Comparison of ENCODE assay signal across 24 cellular contexts in the genomic region with DNA sequence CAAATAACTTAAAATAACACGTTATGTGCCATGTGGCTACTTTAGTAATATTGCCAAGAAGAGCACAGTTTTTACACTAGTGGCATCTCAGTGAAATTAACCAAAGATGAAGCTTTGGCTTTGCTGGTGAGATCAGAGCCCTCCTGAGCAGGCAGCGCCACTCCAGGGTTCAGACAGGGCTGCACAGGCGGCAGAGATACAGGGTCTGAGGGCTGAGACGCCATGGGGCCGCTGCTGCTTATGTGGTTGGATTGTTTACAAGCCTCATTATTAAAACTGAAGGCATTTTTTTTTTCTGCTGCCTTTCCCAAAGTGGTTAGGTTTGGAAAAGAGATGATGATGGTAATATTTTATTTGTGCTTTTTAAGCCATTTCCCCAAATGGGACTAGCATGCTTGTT.
DNase-seq lines count a peak whose midpoint lies in the region; ATAC-seq and TF ChIP-seq lines count a peak whose summit lies in the region.
"Had no signal": no experiment of that assay in that cellular context is flagged by ENCODE, and none has a peak within 500 bp of the region (broad histone marks: within the 10 kb centered on the region; RNA-seq: fewer than 3 reads in every experiment).

No MANE protein-coding gene starts in this region.

- no peak overlapping the region for H3K4me3 Mint-ChIP-seq in activated naive CD8-positive, alpha-beta T cell
- H3K4me3 Mint-ChIP-seq in activated naive CD8-positive, alpha-beta T cell treated with anti-CD3 and anti-CD28 coated beads for 36 hours: no peak overlapping the region
- H3K4me3 Mint-ChIP-seq in endothelial cell (ENCODE audit: unreplicated experiment): peak overlapping the region; percentile 54
- H3K4me3 Mint-ChIP-seq in stimulated activated effector memory CD8-positive, alpha-beta T cell treated with anti-CD3 and anti-CD28 coated beads, Interleukin-12 subunit alpha, Interleukin-12 subunit beta, amount 100 ng/mL, for 72 hours: no peak overlapping the region
- H3K4me3 Mint-ChIP-seq: CD4-positive, CD25-positive, alpha-beta regulatory T cell; H9 had no signal

- POLR2A ChIA-PET in OCI-LY7 (lab: Charles Lee): no interaction called here

- no peaks in the 10 kb centered on the region for H3K27me3 ChIP-seq in thyroid gland

- DNase-seq in activated naive CD8-positive, alpha-beta T cell treated with anti-CD3 and anti-CD28 coated beads for 36 hours: no peak
- DNase-seq in OCI-LY7 (ENCODE audit: low spot score): no peak
- no peak for DNase-seq in endothelial cell (ENCODE audit: low spot score)
- no peak for DNase-seq in stimulated activated effector memory CD8-positive, alpha-beta T cell treated with anti-CD3 and anti-CD28 coated beads, Interleukin-12 subunit alpha, Interleukin-12 subunit beta, amount 100 ng/mL, for 72 hours (ENCODE audit: low spot score in 2 of 2)
- no peak for DNase-seq in thyroid gland
- DNase-seq: CD4-positive, CD25-positive, alpha-beta regulatory T cell; COR-L47; DMS 273 treated with DMSO at 0.1 percent for 48 hours; DMS79 treated with DMSO at 0.1 percent for 48 hours; H9; NCI-H1092; NCI-H1436; NCI-H1930; NCI-H2227 treated with DMSO at 0.1 percent for 48 hours; NCI-H510A treated with DMSO at 0.1 percent for 48 hours; NCI-H748 treated with DMSO at 0.1 percent for 48 hours; NK-92 treated with Interleukin-12 subunit alpha and Interleukin-12 subunit beta, amount 100 ng/mL, for 24 hours had no signal

- H3K36me3 Mint-ChIP-seq in activated naive CD8-positive, alpha-beta T cell: no peaks in the 10 kb centered on the region
- peaks cover 19% of the 10 kb centered on the region for H3K36me3 Mint-ChIP-seq in activated naive CD8-positive, alpha-beta T cell treated with anti-CD3 and anti-CD28 coated beads for 36 hours
- H3K36me3 Mint-ChIP-seq in endothelial cell (ENCODE audit: low read depth, unreplicated experiment): peaks cover 39% of the 10 kb centered on the region
- peaks cover 77% of the 10 kb centered on the region for H3K36me3 Mint-ChIP-seq in stimulated activated effector memory CD8-positive, alpha-beta T cell treated with anti-CD3 and anti-CD28 coated beads, Interleukin-12 subunit alpha, Interleukin-12 subunit beta, amount 100 ng/mL, for 72 hours

- no peak overlapping the region for H2AFZ ChIP-seq in OCI-LY7 (ENCODE audit: low read length)

- H3K4me3 ChIP-seq in OCI-LY7 (ENCODE audit: low read depth, low read length, poor library complexity, severe bottlenecking): no peak overlapping the region
- no peak overlapping the region for H3K4me3 ChIP-seq in thyroid gland (replicated peaks in 1 of 3)
- H3K4me3 ChIP-seq: A549, K562 had no signal

- no peak for TF ChIP-seq POLR2A in thyroid gland (IDR thresholded peaks at IDR 0.05)

- H3K4me1 Mint-ChIP-seq in activated naive CD8-positive, alpha-beta T cell (ENCODE audit: low read depth): peaks cover 3% of the 10 kb centered on the region
- H3K4me1 Mint-ChIP-seq in activated naive CD8-positive, alpha-beta T cell treated with anti-CD3 and anti-CD28 coated beads for 36 hours: no peaks in the 10 kb centered on the region
- peaks cover under 1% of the 10 kb centered on the region for H3K4me1 Mint-ChIP-seq in endothelial cell (ENCODE audit: unreplicated experiment)
- H3K4me1 Mint-ChIP-seq in stimulated activated effector memory CD8-positive, alpha-beta T cell treated with anti-CD3 and anti-CD28 coated beads, Interleukin-12 subunit alpha, Interleukin-12 subunit beta, amount 100 ng/mL, for 72 hours: peaks cover 29% of the 10 kb centered on the region

- no peak for ATAC-seq in stimulated activated effector memory CD8-positive, alpha-beta T cell treated with anti-CD3 and anti-CD28 coated beads, Interleukin-12 subunit alpha, Interleukin-12 subunit beta, amount 100 ng/mL, for 72 hours
- no peak for ATAC-seq in GM21360 (IDR thresholded peaks at IDR 0.05; ENCODE audit: unreplicated experiment)
- ATAC-seq: A549, HepG2, K562, Right ventricle myocardium inferior had no signal

- H3K27ac Mint-ChIP-seq in activated naive CD8-positive, alpha-beta T cell: peak overlapping the region; percentile 35
- H3K27ac Mint-ChIP-seq in activated naive CD8-positive, alpha-beta T cell treated with anti-CD3 and anti-CD28 coated beads for 36 hours: no peak overlapping the region
- H3K27ac Mint-ChIP-seq in endothelial cell (ENCODE audit: unreplicated experiment): peak overlapping the region; percentile 79
- H3K27ac Mint-ChIP-seq in stimulated activated effector memory CD8-positive, alpha-beta T cell treated with anti-CD3 and anti-CD28 coated beads, Interleukin-12 subunit alpha, Interleukin-12 subunit beta, amount 100 ng/mL, for 72 hours: peak overlapping the region; percentile 63
- H3K27ac Mint-ChIP-seq: CD4-positive, CD25-positive, alpha-beta regulatory T cell had no signal

- no peaks in the 10 kb centered on the region for H3K9me3 Mint-ChIP-seq in activated naive CD8-positive, alpha-beta T cell (ENCODE audit: low read depth)
- no peaks in the 10 kb centered on the region for H3K9me3 Mint-ChIP-seq in activated naive CD8-positive, alpha-beta T cell treated with anti-CD3 and anti-CD28 coated beads for 36 hours
- H3K9me3 Mint-ChIP-seq in endothelial cell (ENCODE audit: unreplicated experiment): no peaks in the 10 kb centered on the region
- H3K9me3 Mint-ChIP-seq in stimulated activated effector memory CD8-positive, alpha-beta T cell treated with anti-CD3 and anti-CD28 coated beads, Interleukin-12 subunit alpha, Interleukin-12 subunit beta, amount 100 ng/mL, for 72 hours: no peaks in the 10 kb centered on the region
- H3K9me3 Mint-ChIP-seq: CD4-positive, CD25-positive, alpha-beta regulatory T cell; H9 had no signal

- no peak for TF ChIP-seq CTCF in OCI-LY7 (conservative IDR thresholded peaks at IDR 0.05; ENCODE audit: low read length)
- no peak for TF ChIP-seq CTCF in endothelial cell (IDR thresholded peaks at IDR 0.05; ENCODE audit: unreplicated experiment)
- TF ChIP-seq CTCF in thyroid gland (IDR thresholded peaks at IDR 0.05): no peak

- no peaks in the 10 kb centered on the region for H3K79me2 ChIP-seq in OCI-LY7 (ENCODE audit: insufficient read depth, low read depth, low read length)

- BruUV-seq in OCI-LY7 (replicated peaks; lab: Mats Ljungman, UMichigan): TSS peak; percentile 47

- 94 to 96% methylated on average over 5 of the region's 5 CpGs for WGBS in thyroid gland, 2 donors

- CTCF ChIA-PET in OCI-LY7 (lab: Charles Lee; ENCODE audit: unreplicated experiment): no interaction called here

- H3K9me3 ChIP-seq in OCI-LY7 (ENCODE audit: low read length): no peaks in the 10 kb centered on the region
- H3K9me3 ChIP-seq in thyroid gland: no peaks in the 10 kb centered on the region
- H3K9me3 ChIP-seq: A549 had no signal

- intact Hi-C loops in OCI-LY7 (cut with micrococcal nuclease; ENCODE audit: unreplicated experiment) (no loop called here), thyroid gland (cut with DNase I) (no loop called here)

- no peaks in the 10 kb centered on the region for H3K27me3 Mint-ChIP-seq in activated naive CD8-positive, alpha-beta T cell
- no peaks in the 10 kb centered on the region for H3K27me3 Mint-ChIP-seq in activated naive CD8-positive, alpha-beta T cell treated with anti-CD3 and anti-CD28 coated beads for 36 hours
- H3K27me3 Mint-ChIP-seq in endothelial cell (ENCODE audit: unreplicated experiment): peaks cover 5% of the 10 kb centered on the region
- H3K27me3 Mint-ChIP-seq: CD4-positive, CD25-positive, alpha-beta regulatory T cell had no signal

- peaks cover 63% of the 10 kb centered on the region for H3K36me3 ChIP-seq in OCI-LY7 (ENCODE audit: insufficient read depth, low read length)
- H3K36me3 ChIP-seq in thyroid gland: peaks cover 12 to 38% of the 10 kb centered on the region in 2 donors

- H3K4me2 ChIP-seq in OCI-LY7 (ENCODE audit: low read length): no peak overlapping the region
- H3K4me2 ChIP-seq: A549 had no signal

- H4K20me1 ChIP-seq in OCI-LY7 (ENCODE audit: insufficient read depth, low read length): no peaks in the 10 kb centered on the region

- H3K27ac ChIP-seq in OCI-LY7 (ENCODE audit: low read depth, low read length, poor library complexity, severe bottlenecking) (no peak overlapping the region), thyroid gland (no peak overlapping the region)
- H3K27ac ChIP-seq: A549, HL-60 had no signal

- no peaks in the 10 kb centered on the region for H3K9me2 ChIP-seq in OCI-LY7 (ENCODE audit: insufficient read depth, low read length)

- H3K4me1 ChIP-seq in OCI-LY7 (ENCODE audit: insufficient read depth, low read length, poor library complexity, severe bottlenecking) (no peaks in the 10 kb centered on the region), thyroid gland (peaks cover 5 to 13% of the 10 kb centered on the region in 2 donors)
